9 cellular contexts compared by ENCODE assay signal in genomic region chr4:185559251-185559912, GRCh38. TPM values are rescaled to one million over a fixed set of nuclear protein-coding genes. Genes with fewer than 3 reads are reported as not detected.
DNase-seq lines count a peak whose midpoint lies in the region; ATAC-seq and TF ChIP-seq lines count a peak whose summit lies in the region.
"Not testable (repeated sequence)": the region's sequence is repeated elsewhere in the genome, so short reads cannot be mapped to it uniquely, and the experiment has no call there.
"Had no signal": no experiment of that assay in that cellular context is flagged by ENCODE, and none has a peak within 500 bp of the region (broad histone marks: within the 10 kb centered on the region; RNA-seq: fewer than 3 reads in every experiment).

No MANE protein-coding gene starts in this region.

- H3K27ac ChIP-seq in ascending aorta (peak overlapping the region; percentile 60 to 80), foreskin keratinocyte (peak overlapping the region; percentile 54), mesodermal cell (ENCODE audit: low read depth, low read length, severe bottlenecking) (peak overlapping the region; percentile 80), psoas muscle (peak overlapping the region; percentile 83)

- not testable (repeated sequence) for H3K36me3 ChIP-seq in ascending aorta; mesodermal cell (ENCODE audit: control insufficient read depth, insufficient read depth, low read length); psoas muscle (ENCODE audit: insufficient read depth in 1 of 2, low read depth in 1 of 2)

- H3K4me3 ChIP-seq in ascending aorta; mesodermal cell (ENCODE audit: extremely low read depth, insufficient read depth, low read length, poor library complexity, severe bottlenecking); psoas muscle: not testable (repeated sequence)

- H3K4me3 Mint-ChIP-seq in type B pancreatic cell, result not testable (repeated sequence)

- not testable (repeated sequence) for H3K27me3 ChIP-seq in ascending aorta; foreskin keratinocyte; psoas muscle (ENCODE audit: insufficient read depth in 3 of 3, low read length in 2 of 3)

- H3K27me3 Mint-ChIP-seq in type B pancreatic cell, result not testable (repeated sequence)

- peaks cover 8 to 12% of the 10 kb centered on the region in 2 donors for H3K4me1 ChIP-seq in ascending aorta
- not testable (repeated sequence) for H3K4me1 ChIP-seq in foreskin keratinocyte; mesodermal cell (ENCODE audit: control insufficient read depth, insufficient read depth, low read length, poor library complexity, severe bottlenecking); psoas muscle

- WGBS in mesodermal cell (ENCODE audit: insufficient coverage in 2 of 2), 2 experiments, result 85 to 86% methylated on average over 2 to 6 of the region's 8 CpGs
- 62 to 65% (median 62%) methylated on average over 8 of the region's 8 CpGs for WGBS in psoas muscle, 3 donors

- peaks cover 11% of the 10 kb centered on the region for H3K9me3 Mint-ChIP-seq in type B pancreatic cell

- peak; percentile 6 for DNase-seq in Caki2 (ENCODE audit: low read depth)
- peak; percentile 16 for DNase-seq in NCI-H2171 treated with DMSO at 0.1 percent for 48 hours (lab: John Stamatoyannopoulos, UW)
- not testable (repeated sequence) for DNase-seq in ascending aorta (ENCODE audit: low spot score in 2 of 2); psoas muscle; type B pancreatic cell (ENCODE audit: extremely low spot score, unreplicated experiment)
- peak; percentile 58 for DNase-seq in dermis blood vessel endothelial cell
- peak in 1 of 2 donors; percentile 27 for DNase-seq in foreskin keratinocyte

- in situ Hi-C loops in Caki2 (cut with HindIII; ENCODE audit: low pct_unique_long_range_greater_than_20kb, low sequenced_read_pairs), result not testable (repeated sequence)

- peak overlapping the region; percentile 59 for H3K27ac Mint-ChIP-seq in type B pancreatic cell

- ATAC-seq in foreskin keratinocyte, result not testable (repeated sequence)
- peak; percentile 30 to 42 (median 34) for ATAC-seq in psoas muscle

- H3K36me3 Mint-ChIP-seq in type B pancreatic cell, result not testable (repeated sequence)

- not testable (repeated sequence) for H3K4me1 Mint-ChIP-seq in type B pancreatic cell (ENCODE audit: unreplicated experiment)

- H3K9me3 ChIP-seq in ascending aorta; mesodermal cell (ENCODE audit: control insufficient read depth, low read length); psoas muscle: not testable (repeated sequence)

- intact Hi-C loops in ascending aorta (cut with DNase I); psoas muscle (cut with DNase I): not testable (repeated sequence)

- TF ChIP-seq CTCF in ascending aorta (IDR thresholded peaks at IDR 0.05); foreskin keratinocyte (conservative IDR thresholded peaks at IDR 0.05); psoas muscle (IDR thresholded peaks at IDR 0.05); type B pancreatic cell (conservative IDR thresholded peaks at IDR 0.05): not testable (repeated sequence)

RNA-seq across cellular contexts. Expression of gene PDLIM3, which starts 24.1 kb away (rescaled TPM):
- total RNA-seq in Caki2 (2014; rRNA removed; shearing (Covaris generic); ENCODE audit: low replicate concordance), result 5.6 and 11.3 TPM in 2 replicates
- total RNA-seq in ascending aorta (445 TPM), dermis blood vessel endothelial cell (41.0 and 113 TPM in 2 replicates), foreskin keratinocyte (not detected in 2 replicates), psoas muscle (1,000 to 10,000 TPM; 2,718 to 5,341 (median 3,828) TPM), type B pancreatic cell (ENCODE audit: low replicate concordance) (0.93 and 6.7 TPM in 2 replicates)
- polyA plus RNA-seq in foreskin keratinocyte (0.10 TPM in 1 of 2 replicates, not detected in the other), psoas muscle (1,000 to 10,000 TPM in 2 of 3 donors, 100 to 1,000 TPM in 1; 703 to 2,553 (median 1,460) TPM)
- 129 TPM for polyA plus RNA-seq in mesodermal cell (2013, experiment 1 of 2)
- 115 TPM for polyA plus RNA-seq in mesodermal cell (2013, experiment 2 of 2)
- polyA plus RNA-seq: CD14-positive monocyte had no signal
